In the genomic region with DNA sequence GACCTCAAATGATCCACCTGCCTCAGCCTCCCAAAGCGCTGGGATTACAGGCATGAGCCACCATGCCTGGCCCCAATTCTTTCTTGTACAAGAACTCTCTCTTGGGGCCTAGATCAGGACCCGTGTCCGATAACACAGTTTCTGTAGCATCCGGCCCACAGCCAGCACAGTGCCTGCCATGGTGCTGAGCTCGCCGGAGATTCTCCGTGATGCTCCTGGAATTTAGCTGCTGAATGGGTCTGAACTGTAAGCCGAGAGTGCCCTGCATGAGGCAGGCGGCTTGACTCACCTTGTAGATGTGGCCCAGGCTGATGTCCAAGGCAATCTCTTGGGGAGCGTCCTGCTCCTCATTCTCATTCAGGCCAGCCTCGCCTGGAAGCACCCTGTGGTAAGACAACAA, we compare ENCODE assay signal across 22 cellular contexts.
"Had no signal": no experiment of that assay in that cellular context is flagged by ENCODE, and none has a peak within 500 bp of the region (broad histone marks: within the 10 kb centered on the region; RNA-seq: fewer than 3 reads in every experiment).

No MANE protein-coding gene starts in this region.

- H3K79me2 ChIP-seq: hepatocyte had no signal

- DNase-seq: effector CD4-positive, alpha-beta T cell; endodermal cell; foreskin melanocyte; kidney; left cardiac atrium; left ventricle myocardium inferior; mesenchymal stem cell; midbrain; retina; spleen; stimulated activated CD4-positive, alpha-beta T cell treated with anti-CD3 and anti-CD28 coated beads, Interleukin-15, amount 100 ng/mL, for 24 hours; stimulated activated CD4-positive, alpha-beta T cell treated with anti-CD3 and anti-CD28 coated beads, Interleukin-1b, Interleukin-23, amount 100 ng/mL, for 48 hours; stimulated activated CD4-positive, alpha-beta T cell treated with anti-CD3 and anti-CD28 coated beads, Interleukin-4, amount 100 ng/mL, for 24 hours; stomach had no signal

- H3K27ac ChIP-seq: coronary artery, hepatocyte, left ventricle myocardium inferior, psoas muscle, spleen, stomach had no signal

- H3K4me3 ChIP-seq: coronary artery, hepatocyte, left ventricle myocardium inferior, lung, psoas muscle, spleen, stomach had no signal

- H3K9me3 Mint-ChIP-seq: endodermal cell; nephron; stimulated activated memory B cell treated with anti-CD40 and anti-IgM and Interleukin-4, amounts not matched to agents 10 μg/mL and 1 μg/mL and 100 μg/mL, for 72 hours; type B pancreatic cell had no signal

- H3K27ac Mint-ChIP-seq: endodermal cell; nephron; stimulated activated memory B cell treated with anti-CD40 and anti-IgM and Interleukin-4, amounts not matched to agents 10 μg/mL and 1 μg/mL and 100 μg/mL, for 72 hours; type B pancreatic cell had no signal

- H3K27me3 ChIP-seq: hepatocyte had no signal

- H3K4me1 Mint-ChIP-seq: stimulated activated memory B cell treated with anti-CD40 and anti-IgM and Interleukin-4, amounts not matched to agents 10 μg/mL and 1 μg/mL and 100 μg/mL, for 72 hours had no signal

- H3K4me3 Mint-ChIP-seq: endodermal cell; nephron; stimulated activated memory B cell treated with anti-CD40 and anti-IgM and Interleukin-4, amounts not matched to agents 10 μg/mL and 1 μg/mL and 100 μg/mL, for 72 hours; type B pancreatic cell had no signal

- H3K4me2 ChIP-seq: hepatocyte had no signal

- H3K36me3 ChIP-seq: left ventricle myocardium inferior, spleen, stomach had no signal

- H2AFZ ChIP-seq: hepatocyte had no signal

- H3K36me3 Mint-ChIP-seq: stimulated activated memory B cell treated with anti-CD40 and anti-IgM and Interleukin-4, amounts not matched to agents 10 μg/mL and 1 μg/mL and 100 μg/mL, for 72 hours; type B pancreatic cell had no signal

- H3K9me3 ChIP-seq: left ventricle myocardium inferior, psoas muscle, spleen, stomach had no signal

- FAIRE-seq: kidney, urothelium cell line had no signal
